In genomic region chr7:111762799-111763198, GRCh38 we compare ENCODE assay signal across 17 cellular contexts.
A peak's percentile ranks its signal among the peaks of the same experiment; 100 is the strongest.
DNase-seq lines count a peak whose midpoint lies in the region; ATAC-seq, FAIRE-seq and TF ChIP-seq lines count a peak whose summit lies in the region.
"Had no signal": no experiment of that assay in that cellular context is flagged by ENCODE, and none has a peak within 500 bp of the region (broad histone marks: within the 10 kb centered on the region; RNA-seq: fewer than 3 reads in every experiment).

No MANE protein-coding gene starts in this region.

- H3K9me1 ChIP-seq in K562 (ENCODE audit: control insufficient read depth, insufficient read depth, low read length): no peaks in the 10 kb centered on the region

- FAIRE-seq in K562 (lab: Jason Lieb, UNC): no peak
- FAIRE-seq: A549, GM12878, GM19239, H54 had no signal

- CTCF ChIA-PET in HEK293 (lab: Yijun Ruan, JAX): interaction anchor here (0.6 to 6.3 kb wide), 33 partner anchors 10 to 858 kb away, joined by 3 to 87 read pairs (median 3); partner anchors contain the start of gene IFRD1
- CTCF ChIA-PET in K562 (lab: Yijun Ruan, JAX; ENCODE audit: low intra/inter-chr PET ratio): interaction anchor here (0.6 to 1.8 kb wide), 6 partner anchors 27 to 733 kb away, joined by 3 to 15 read pairs (median 7); no protein-coding TSS in a partner anchor

- no peak for TF ChIP-seq EP300 in K562 (IDR thresholded peaks at IDR 0.05; ENCODE audit: low read length)

- POLR2A ChIA-PET in HEK293 (lab: Yijun Ruan, JAX): no interaction called here
- POLR2A ChIA-PET in K562 (lab: Yijun Ruan, JAX): interaction anchor here (1.1 kb wide), 1 partner anchor 162 kb away, joined by 3 read pairs; no protein-coding TSS in a partner anchor

- 7% methylated on average over 5 of the region's 5 CpGs for WGBS in K562 (ENCODE audit: insufficient coverage, low coverage, missing lambda C conversion rate)

- in situ Hi-C loops in K562 (cut with MboI) (loop anchor here (25.0 kb wide), 1 partner anchor 1125 kb away; no protein-coding TSS in a partner anchor), G401 (cut with HindIII; ENCODE audit: low sequenced_read_pairs) (no loop called here)

- H4K20me1 ChIP-seq in DND-41 (ENCODE audit: insufficient read depth, low read length): no peaks in the 10 kb centered on the region
- no peaks in the 10 kb centered on the region for H4K20me1 ChIP-seq in K562 (replicated peaks; ENCODE audit: control insufficient read depth, insufficient read depth, low read length)

- H3K36me3 ChIP-seq in DND-41 (ENCODE audit: insufficient read depth, low read length): no peaks in the 10 kb centered on the region
- H3K36me3 ChIP-seq in HEK293 (ENCODE audit: control insufficient read depth in 2 of 2, insufficient read depth in 1 of 2, low read length in 2 of 2): no peaks in the 10 kb centered on the region
- no peaks in the 10 kb centered on the region; the same call in 2 of the 3 replicates for H3K36me3 ChIP-seq in K562 (ENCODE audit: control insufficient read depth, insufficient read depth, low read length)
- H3K36me3 ChIP-seq: BE2C, HAP-1 had no signal

- H3K4me1 ChIP-seq in DND-41 (ENCODE audit: insufficient read depth, low read length): no peaks in the 10 kb centered on the region
- no peaks in the 10 kb centered on the region; the same call in 1 of the 2 replicates for H3K4me1 ChIP-seq in HEK293 (ENCODE audit: control insufficient read depth, insufficient read depth, low read length)
- H3K4me1 ChIP-seq in K562 (replicated peaks in 1 of 2; ENCODE audit: control insufficient read depth in 2 of 2, insufficient read depth in 2 of 2, low read length in 2 of 2): no peaks in the 10 kb centered on the region
- H3K4me1 ChIP-seq: A549, BE2C, HAP-1 had no signal

- no peak overlapping the region for H3K9ac ChIP-seq in DND-41 (ENCODE audit: low read depth, low read length)
- H3K9ac ChIP-seq in K562 (ENCODE audit: insufficient read depth in 1 of 2, low read depth in 2 of 2, low read length in 2 of 2): no peak overlapping the region
- H3K9ac ChIP-seq: BLaER1 treated with 17β-estradiol and CSF1 and Interleukin-3, amounts not matched to agents 10 nM and 100 nM had no signal

- BruUV-seq in K562 (replicated peaks; lab: Mats Ljungman, UMichigan): no TSS peak

- TF ChIP-seq POLR2A in K562 (conservative IDR thresholded peaks at IDR 0.05): no peak

- intact Hi-C loops in K562 (cut with micrococcal nuclease): loop anchor here (2.0 to 10.0 kb wide), 2 partner anchors 92 to 1942 kb away; no protein-coding TSS in a partner anchor

- H3K4me2 ChIP-seq in DND-41 (ENCODE audit: insufficient read depth, low read length) (no peak overlapping the region), K562 (ENCODE audit: insufficient read depth, low read length) (no peak overlapping the region)
- H3K4me2 ChIP-seq: A549; BLaER1 treated with 17β-estradiol and CSF1 and Interleukin-3, amounts not matched to agents 10 nM and 100 nM had no signal

- H3K27me3 ChIP-seq in DND-41 (ENCODE audit: insufficient read depth, low read length, poor library complexity): no peaks in the 10 kb centered on the region
- H3K27me3 ChIP-seq in K562 (ENCODE audit: control insufficient read depth in 2 of 2, insufficient read depth in 2 of 2, low read length in 2 of 2): peaks cover 0 to 3% of the 10 kb centered on the region in 2 experiments; a peak in 1 of 5 replicates
- H3K27me3 ChIP-seq: BE2C; BLaER1 treated with 17β-estradiol and CSF1 and Interleukin-3, amounts not matched to agents 10 nM and 100 nM had no signal

- ATAC-seq in DND-41 (ENCODE audit: insufficient read depth, low read depth): peak; percentile 34; the same call in 1 of the 3 replicates
- ATAC-seq in K562: no peak
- ATAC-seq in HG03520 (IDR thresholded peaks at IDR 0.05; ENCODE audit: unreplicated experiment): no peak
- ATAC-seq in GM21526 (IDR thresholded peaks at IDR 0.05; ENCODE audit: low FRiP score, unreplicated experiment): no peak

- no peak overlapping the region for H3K4me3 ChIP-seq in DND-41 (ENCODE audit: low read depth in 1 of 2, low read length in 2 of 2)
- H3K4me3 ChIP-seq in HEK293 (ENCODE audit: low read depth, low read length): no peak overlapping the region
- no peak overlapping the region for H3K4me3 ChIP-seq in K562
- H3K4me3 ChIP-seq: A549; BLaER1 treated with 17β-estradiol and CSF1 and Interleukin-3, amounts not matched to agents 10 nM and 100 nM; GM12878; HAP-1 had no signal

- no peak for TF ChIP-seq CTCF in DND-41 (IDR thresholded peaks at IDR 0.05; ENCODE audit: borderline replicate concordance, extremely low read depth, low read length, poor library complexity, severe bottlenecking)
- no peak for TF ChIP-seq CTCF in HEK293 (tag by site-specific recombination; IDR thresholded peaks at IDR 0.05)
- no peak for TF ChIP-seq CTCF in K562 (IDR thresholded peaks at IDR 0.05 in 2 of 3, conservative IDR thresholded peaks at IDR 0.05 in 1 of 3; ENCODE audit: insufficient read depth in 2 of 3, low read depth in 1 of 3, low read length in 3 of 3)

- H3K9me3 ChIP-seq in DND-41 (ENCODE audit: insufficient read depth, low read length, severe bottlenecking): no peaks in the 10 kb centered on the region
- H3K9me3 ChIP-seq in HEK293 (ENCODE audit: control insufficient read depth, insufficient read depth, low read depth, low read length): no peaks in the 10 kb centered on the region
- H3K9me3 ChIP-seq in K562 (replicated peaks; ENCODE audit: control insufficient read depth, insufficient read depth, low read depth, low read length): no peaks in the 10 kb centered on the region
- H3K9me3 ChIP-seq: A549; BE2C; BLaER1 treated with 17β-estradiol and CSF1 and Interleukin-3, amounts not matched to agents 10 nM and 100 nM; HAP-1 had no signal

- DNase-seq in DND-41 (no peak), K562 (ENCODE audit: extremely low read depth in 1 of 4, low spot score in 3 of 4) (no peak), G401 (ENCODE audit: low spot score) (no peak)
- DNase-seq: 8988T; Calu3; CD4-positive, alpha-beta T cell; GOT3 had no signal

- H3K79me2 ChIP-seq in DND-41 (ENCODE audit: insufficient read depth, low read length): no peaks in the 10 kb centered on the region
- H3K79me2 ChIP-seq in K562 (ENCODE audit: control insufficient read depth, insufficient read depth, low read length): no peaks in the 10 kb centered on the region

- no peak for TF ChIP-seq RAD21 in K562 (CRISPR knock-in tag; conservative IDR thresholded peaks at IDR 0.05 in 1 of 2, IDR thresholded peaks at IDR 0.05 in 1 of 2)

- no peak overlapping the region for H2AFZ ChIP-seq in DND-41 (ENCODE audit: low read depth, low read length)
- H2AFZ ChIP-seq in K562 (ENCODE audit: low read depth, low read length): no peak overlapping the region

- H3K27ac ChIP-seq in DND-41 (ENCODE audit: low read length): no peak overlapping the region
- no peak overlapping the region for H3K27ac ChIP-seq in HEK293 (ENCODE audit: extremely low read depth, low read depth, low read length)
- H3K27ac ChIP-seq in K562 (ENCODE audit: extremely low read depth, low read depth, low read length): no peak overlapping the region
- H3K27ac ChIP-seq: A549; BLaER1 treated with 17β-estradiol and CSF1 and Interleukin-3, amounts not matched to agents 10 nM and 100 nM had no signal

TF ChIP-seq in HEK293, 187 proteins besides CTCF, POLR2A, EP300 and RAD21:
- TF ChIP-seq ZNF132 (tag by site-specific recombination; IDR thresholded peaks at IDR 0.05; ENCODE audit: borderline replicate concordance) (no peak), ZNF121 (tag by site-specific recombination; IDR thresholded peaks at IDR 0.05) (peak; percentile 91)

TF ChIP-seq in K562, 482 proteins besides CTCF, POLR2A, EP300 and RAD21 (continues in another document):
- no peak for TF ChIP-seq JUNB (CRISPR knock-in tag; conservative IDR thresholded peaks at IDR 0.05)
- no peak for TF ChIP-seq ZNF764 (CRISPR knock-in tag; IDR thresholded peaks at IDR 0.05; ENCODE audit: low read depth)
- no peak for TF ChIP-seq CXXC5 (CRISPR knock-in tag; IDR thresholded peaks at IDR 0.05)
- TF ChIP-seq HNRNPL (IDR thresholded peaks at IDR 0.05; ENCODE audit: low read depth, low read length): no peak
- no peak for TF ChIP-seq ZNF449 (CRISPR knock-in tag; IDR thresholded peaks at IDR 0.05)
- no peak for TF ChIP-seq ZFP91 (CRISPR knock-in tag; IDR thresholded peaks at IDR 0.05)
- no peak for TF ChIP-seq XRCC4 (IDR thresholded peaks at IDR 0.05; ENCODE audit: extremely low read depth, insufficient read depth, insufficient read length)
- no peak for TF ChIP-seq SRSF1 (IDR thresholded peaks at IDR 0.05; ENCODE audit: low read depth, low read length)
- peak; percentile 51 for TF ChIP-seq RBM25 (IDR thresholded peaks at IDR 0.05; ENCODE audit: low read depth, low read length, severe bottlenecking)
- TF ChIP-seq ZNF551 (CRISPR knock-in tag; IDR thresholded peaks at IDR 0.05): no peak
